8 cellular contexts compared by ENCODE assay signal in genomic region chr2:28870146-28870891, GRCh38. TPM values are rescaled to one million over a fixed set of nuclear protein-coding genes. Genes with fewer than 3 reads are reported as not detected.
DNase-seq lines count a peak whose midpoint lies in the region; ATAC-seq and TF ChIP-seq lines count a peak whose summit lies in the region.

TRMT61B (minus strand) TSS chr2:28870309; CDS start chr2:28870277, 32 bp downstream.

- no peaks in the 10 kb centered on the region for H3F3A ChIP-seq in smooth muscle cell (ENCODE audit: low read depth)

- peak within 1 kb of the TSS; percentile 97 for H3K4me3 Mint-ChIP-seq in activated B cell treated with CpG ODN at 0.5 μM for 24 hours

- H3K36me3 Mint-ChIP-seq in activated B cell treated with CpG ODN at 0.5 μM for 24 hours (ENCODE audit: low read depth) = peaks cover 21% of the 10 kb centered on the region

- H3K9ac ChIP-seq in smooth muscle cell (ENCODE audit: low read depth) = peak within 1 kb of the TSS; percentile 92

- H2AFZ ChIP-seq in smooth muscle cell (ENCODE audit: low read depth) = peak within 1 kb of the TSS; percentile 92

- peak; percentile 94 for DNase-seq in AG10803 (ENCODE audit: low read depth)
- peak; percentile 95 for DNase-seq in NCI-H345 treated with DMSO at 0.1 percent for 48 hours (lab: John Stamatoyannopoulos, UW; ENCODE audit: unreplicated experiment)
- peak; percentile 98 for DNase-seq in activated B cell treated with CpG ODN at 0.5 μM for 24 hours
- DNase-seq in cardiac fibroblast (ENCODE audit: low read depth in 2 of 2) = peak; percentile 94 to 95
- DNase-seq in iPS-NIHi7 (ENCODE audit: extremely low spot score) = peak; percentile 99
- peak; percentile 88 for DNase-seq in smooth muscle cell (lab: John Stamatoyannopoulos, UW; ENCODE audit: unreplicated experiment)

- peaks cover 37% of the 10 kb centered on the region for H3K79me2 ChIP-seq in smooth muscle cell (ENCODE audit: low read depth)

- peaks cover 9% of the 10 kb centered on the region for H3K27me3 ChIP-seq in smooth muscle cell (ENCODE audit: low read depth)

- intact Hi-C loops in activated B cell treated with CpG ODN at 0.5 μM for 24 hours (cut with micrococcal nuclease) = loop anchor here (1.0 to 2.0 kb wide), 3 partner anchors 24 to 980 kb away; partner anchors contain the start of genes BABAM2, PPP1CB, RBKS and WDR43

- POLR2A ChIA-PET in activated B cell treated with CpG ODN at 0.5 μM for 24 hours (lab: Charles Lee) = interaction anchor here (0.7 to 3.9 kb wide), 11 partner anchors 10 to 1819 kb away, joined by 3 to 118 read pairs (median 4); partner anchors contain the start of genes AGBL5, BABAM2, PPP1CB and RBKS

- H3K9me3 ChIP-seq in smooth muscle cell (replicated peaks; ENCODE audit: low read depth) = no peaks in the 10 kb centered on the region

- WGBS in smooth muscle cell (ENCODE audit: low lambda C conversion rate) = under 1% methylated on average over 57 of the region's 57 CpGs

- TF ChIP-seq CTCF in AG10803 (conservative IDR thresholded peaks at IDR 0.05; ENCODE audit: low read length) = no peak
- no peak for TF ChIP-seq CTCF in activated B cell treated with CpG ODN at 0.5 μM for 24 hours (IDR thresholded peaks at IDR 0.05)
- TF ChIP-seq CTCF in cardiac fibroblast (IDR thresholded peaks at IDR 0.05; ENCODE audit: low read depth, low read length) = no peak
- no peak for TF ChIP-seq CTCF in smooth muscle cell (IDR thresholded peaks at IDR 0.05; ENCODE audit: borderline replicate concordance, insufficient read depth, poor library complexity, severe bottlenecking)

- H3K27ac Mint-ChIP-seq in activated B cell treated with CpG ODN at 0.5 μM for 24 hours = peak within 1 kb of the TSS; percentile 99

- peaks cover 3% of the 10 kb centered on the region for H4K20me1 ChIP-seq in smooth muscle cell (ENCODE audit: low read depth)

- H3K4me1 ChIP-seq in smooth muscle cell (ENCODE audit: low read depth) = peaks cover 8% of the 10 kb centered on the region

- peaks cover 38% of the 10 kb centered on the region for H3K4me1 Mint-ChIP-seq in activated B cell treated with CpG ODN at 0.5 μM for 24 hours

- CTCF ChIA-PET in activated B cell treated with CpG ODN at 0.5 μM for 24 hours (lab: Charles Lee) = interaction anchor here (0.7 to 1.3 kb wide), 2 partner anchors 24 to 276 kb away, joined by 3 to 9 read pairs; partner anchors contain the start of gene WDR43

- H3K27me3 Mint-ChIP-seq in activated B cell treated with CpG ODN at 0.5 μM for 24 hours = no peaks in the 10 kb centered on the region

- ATAC-seq in GM19035 (IDR thresholded peaks at IDR 0.05; ENCODE audit: unreplicated experiment) = peak; percentile 96
- peak; percentile 93 for ATAC-seq in HG03342 (IDR thresholded peaks at IDR 0.05; ENCODE audit: unreplicated experiment)
- ATAC-seq in activated B cell treated with CpG ODN at 0.5 μM for 24 hours (ENCODE audit: low read depth) = peak; percentile 97

- no peaks in the 10 kb centered on the region for H3K36me3 ChIP-seq in smooth muscle cell (ENCODE audit: low read depth)

- H3K4me3 ChIP-seq in AG10803 (ENCODE audit: low read length) = peak within 1 kb of the TSS; percentile 95
- H3K4me3 ChIP-seq in cardiac fibroblast (replicated peaks in 1 of 2; ENCODE audit: low read depth in 2 of 2, low read length in 2 of 2) = peak within 1 kb of the TSS; percentile 91
- peak within 1 kb of the TSS; percentile 68 for H3K4me3 ChIP-seq in smooth muscle cell

- peak within 1 kb of the TSS; percentile 72 for H3K27ac ChIP-seq in smooth muscle cell (ENCODE audit: low read depth)

- no peaks in the 10 kb centered on the region for H3K9me3 Mint-ChIP-seq in activated B cell treated with CpG ODN at 0.5 μM for 24 hours

- H3K4me2 ChIP-seq in smooth muscle cell = peak within 1 kb of the TSS; percentile 93

RNA-seq across cellular contexts. Expression of gene TRMT61B, which starts in this region (rescaled TPM):
- total RNA-seq in activated B cell treated with CpG ODN at 0.5 μM for 24 hours = 16.8 and 18.0 TPM in 2 replicates
- total RNA-seq in smooth muscle cell = 6.5 and 13.1 TPM in 2 replicates
- polyA plus RNA-seq in smooth muscle cell = 8.5 and 9.7 TPM in 2 replicates

Comparison
In these comparisons a context has a peak if more than half of its experiments do, and no peak if none do; other contexts are left out.
1. Peak in every context shown above with its lines: DNase-seq, ATAC-seq, H3K4me3 ChIP-seq and H3K27ac ChIP-seq.